Comparison of ENCODE assay signal across 2 cellular contexts in genomic region chr16:3067929-3068288, GRCh38.
TF ChIP-seq lines count a peak whose summit lies in the region.

No MANE protein-coding gene starts in this region.

TF ChIP-seq in liver, 16 proteins besides CTCF, POLR2A, EP300 and RAD21:
- TF ChIP-seq, protein P1, sequence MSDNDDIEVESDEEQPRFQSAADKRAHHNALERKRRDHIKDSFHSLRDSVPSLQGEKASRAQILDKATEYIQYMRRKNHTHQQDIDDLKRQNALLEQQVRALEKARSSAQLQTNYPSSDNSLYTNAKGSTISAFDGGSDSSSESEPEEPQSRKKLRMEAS (IDR thresholded peaks at IDR 0.05): no peak
- no peak for TF ChIP-seq EGR1 (IDR thresholded peaks at IDR 0.05; ENCODE audit: low read depth in 2 of 2)
- TF ChIP-seq FOXA2 (IDR thresholded peaks at IDR 0.05): no peak
- no peak for TF ChIP-seq FOXA1 (IDR thresholded peaks at IDR 0.05)
- TF ChIP-seq RXRA (IDR thresholded peaks at IDR 0.05): no peak
- no peak for TF ChIP-seq NR2F2 (IDR thresholded peaks at IDR 0.05)
- no peak for TF ChIP-seq JUND (IDR thresholded peaks at IDR 0.05)
- TF ChIP-seq ZBTB33 (IDR thresholded peaks at IDR 0.05): no peak
- TF ChIP-seq HNF4A (conservative IDR thresholded peaks at IDR 0.05): no peak
- TF ChIP-seq SP1 (IDR thresholded peaks at IDR 0.05): no peak
- TF ChIP-seq ATF3 (IDR thresholded peaks at IDR 0.05): no peak
- no peak for TF ChIP-seq GABPA (IDR thresholded peaks at IDR 0.05 in 1 of 2, conservative IDR thresholded peaks at IDR 0.05 in 1 of 2)
- no peak for TF ChIP-seq REST (IDR thresholded peaks at IDR 0.05)
- TF ChIP-seq HNF4G (IDR thresholded peaks at IDR 0.05): no peak
- TF ChIP-seq TAF1 (conservative IDR thresholded peaks at IDR 0.05): no peak
- no peak for TF ChIP-seq YY1 (IDR thresholded peaks at IDR 0.05)

TF ChIP-seq in HepG2, 621 proteins besides CTCF, POLR2A, EP300 and RAD21:
- TF ChIP-seq ZNF792 (CRISPR knock-in tag; IDR thresholded peaks at IDR 0.05) (no peak), SUZ12 (IDR thresholded peaks at IDR 0.05; ENCODE audit: low read depth, low read length) (no peak), HDAC2 (CRISPR knock-in tag; IDR thresholded peaks at IDR 0.05) (no peak)
- TF ChIP-seq, protein P2, sequence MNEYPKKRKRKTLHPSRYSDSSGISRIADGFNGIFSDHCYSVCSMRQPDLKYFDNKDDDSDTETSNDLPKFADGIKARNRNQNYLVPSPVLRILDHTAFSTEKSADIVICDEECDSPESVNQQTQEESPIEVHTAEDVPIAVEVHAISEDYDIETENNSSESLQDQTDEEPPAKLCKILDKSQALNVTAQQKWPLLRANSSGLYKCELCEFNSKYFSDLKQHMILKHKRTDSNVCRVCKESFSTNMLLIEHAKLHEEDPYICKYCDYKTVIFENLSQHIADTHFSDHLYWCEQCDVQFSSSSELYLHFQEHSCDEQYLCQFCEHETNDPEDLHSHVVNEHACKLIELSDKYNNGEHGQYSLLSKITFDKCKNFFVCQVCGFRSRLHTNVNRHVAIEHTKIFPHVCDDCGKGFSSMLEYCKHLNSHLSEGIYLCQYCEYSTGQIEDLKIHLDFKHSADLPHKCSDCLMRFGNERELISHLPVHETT (CRISPR knock-in tag; conservative IDR thresholded peaks at IDR 0.05): no peak
- TF ChIP-seq, protein P3, sequence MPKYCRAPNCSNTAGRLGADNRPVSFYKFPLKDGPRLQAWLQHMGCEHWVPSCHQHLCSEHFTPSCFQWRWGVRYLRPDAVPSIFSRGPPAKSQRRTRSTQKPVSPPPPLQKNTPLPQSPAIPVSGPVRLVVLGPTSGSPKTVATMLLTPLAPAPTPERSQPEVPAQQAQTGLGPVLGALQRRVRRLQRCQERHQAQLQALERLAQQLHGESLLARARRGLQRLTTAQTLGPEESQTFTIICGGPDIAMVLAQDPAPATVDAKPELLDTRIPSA (CRISPR knock-in tag; IDR thresholded peaks at IDR 0.05; ENCODE audit: borderline replicate concordance): no peak
